ENCODE assay signal across 8 cellular contexts in genomic region chr16:54928421-54929089, GRCh38. TPM values are rescaled to one million over a fixed set of nuclear protein-coding genes. Genes with fewer than 3 reads are reported as not detected.
A peak's percentile ranks its signal among the peaks of the same experiment; 100 is the strongest.
DNase-seq lines count a peak whose midpoint lies in the region; ATAC-seq and TF ChIP-seq lines count a peak whose summit lies in the region.

No MANE protein-coding gene starts in this region.

- no peaks in the 10 kb centered on the region for H3K9me3 ChIP-seq in thoracic aorta

- H3K4me3 ChIP-seq in coronary artery (peak overlapping the region; percentile 80), lower leg skin (ENCODE audit: low read depth, poor library complexity, severe bottlenecking) (peak overlapping the region; percentile 32), thoracic aorta (peak overlapping the region; percentile 83)

- TF ChIP-seq CTCF in coronary artery (IDR thresholded peaks at IDR 0.05), result no peak
- no peak for TF ChIP-seq CTCF in lower leg skin (IDR thresholded peaks at IDR 0.05)
- TF ChIP-seq CTCF in thoracic aorta (IDR thresholded peaks at IDR 0.05), result no peak

- in situ Hi-C loops in SK-MEL-5 (cut with HindIII; ENCODE audit: low pct_unique_long_range_greater_than_20kb, low sequenced_read_pairs), result no loop called here

- DNase-seq in DMS 273 (lab: John Stamatoyannopoulos, UW; ENCODE audit: unreplicated experiment), result peak; percentile 96
- no peak for DNase-seq in DMS 273 treated with DMSO at 0.1 percent for 48 hours (lab: John Stamatoyannopoulos, UW)
- DNase-seq in SK-MEL-5 (ENCODE audit: low read depth, low spot score), result peak; percentile 65
- peak; percentile 89 for DNase-seq in coronary artery (ENCODE audit: low spot score)
- peak; percentile 79 to 96 for DNase-seq in lower leg skin (ENCODE audit: low spot score in 2 of 2)
- DNase-seq in thoracic aorta (ENCODE audit: low spot score), result no peak

- TF ChIP-seq POLR2A in lower leg skin (IDR thresholded peaks at IDR 0.05), result no peak

- no peaks in the 10 kb centered on the region for H3K27me3 ChIP-seq in thoracic aorta (replicated peaks; ENCODE audit: insufficient read depth)

- WGBS in lower leg skin, 2 donors, result 0% methylated on average over 16 to 25 of the region's 99 CpGs

- intact Hi-C loops in lower leg skin (cut with DNase I; ENCODE audit: low total_unique reads), result no loop called here

- H3K36me3 ChIP-seq in thoracic aorta, result no peaks in the 10 kb centered on the region

- peaks cover 7 to 23% of the 10 kb centered on the region in 2 donors for H3K4me1 ChIP-seq in thoracic aorta (ENCODE audit: control insufficient read depth in 1 of 2, low read depth in 2 of 2)

- ATAC-seq in GM21367 (IDR thresholded peaks at IDR 0.05; ENCODE audit: unreplicated experiment) (peak; percentile 39), HG03558 (IDR thresholded peaks at IDR 0.05; ENCODE audit: extremely low read depth, unreplicated experiment) (peak; percentile 16), thoracic aorta (ENCODE audit: insufficient number of reproducible peaks, low FRiP score, low read depth) (peak; percentile 31)

- H3K27ac ChIP-seq in coronary artery (peak overlapping the region; percentile 92 to 95), thoracic aorta (peak overlapping the region; percentile 78 to 81)

RNA-seq across cellular contexts. Expression of gene IRX5, which starts 2.1 kb away (rescaled TPM):
- 1.6 and 3.1 TPM in 2 replicates for total RNA-seq in SK-MEL-5 (2014; rRNA removed; shearing (Covaris generic))
- 3.5 and 5.7 TPM in 2 replicates for polyA plus RNA-seq in SK-MEL-5 (2015; cell fraction: cytosol; rRNA removed)
- polyA plus RNA-seq in SK-MEL-5 (2015; cell fraction: nucleus; rRNA removed), result 4.5 and 7.0 TPM in 2 replicates
- total RNA-seq in lower leg skin (10 to 100 TPM; 47.0 to 99.1 (median 68.7) TPM), thoracic aorta (1 to 10 TPM; 2.3 to 2.7 TPM)

Comparison
In these comparisons a context has a peak if more than half of its experiments do, and no peak if none do; other contexts are left out.
1. DNase-seq: peak in DMS 273 (single experiment), SK-MEL-5 (single experiment), coronary artery (single experiment) and lower leg skin (2 of 2); none in DMS 273 treated with DMSO at 0.1 percent for 48 hours (single experiment) and thoracic aorta (single experiment).
2. H3K4me3 ChIP-seq: peak in every context shown above with its lines; median percentile 83 in thoracic aorta; 80 in coronary artery; 32 in lower leg skin.
3. RNA of gene IRX5, which starts 2.1 kb away (total RNA-seq): 47.0 to 99.1 TPM in lower leg skin; 1.6 to 3.1 TPM in SK-MEL-5 and 2.3 to 2.7 TPM in thoracic aorta; every median in the first group is over 10 times any median in the second.
4. Peak in every context shown above with its lines, with median percentiles within 50 percentile points of each other: ATAC-seq.